In the genomic region with DNA sequence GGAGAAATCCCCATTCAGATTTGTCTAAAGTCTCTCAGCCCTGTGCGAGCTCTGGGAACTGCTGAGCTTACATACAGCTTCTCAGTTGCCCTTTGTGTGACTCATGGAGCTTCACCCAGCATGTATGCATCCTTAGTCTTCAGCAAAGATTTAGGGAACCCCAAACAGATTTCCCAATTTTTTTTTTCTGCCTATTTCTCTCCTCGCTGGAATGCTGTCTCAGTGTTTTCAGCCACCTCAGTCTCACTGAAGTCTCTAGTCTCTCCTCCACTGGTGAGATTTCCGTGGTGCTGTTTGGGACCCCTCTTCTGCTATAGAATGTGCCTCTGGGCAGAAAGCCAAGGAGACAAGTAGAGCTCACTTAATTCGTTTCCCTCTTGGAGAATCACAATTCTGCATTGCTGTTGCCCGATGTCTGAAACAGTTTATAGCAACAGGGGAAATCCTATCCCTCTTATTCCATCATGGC, we compare ENCODE assay signal across 1 cellular context.
A peak's percentile ranks its signal among the peaks of the same experiment; 100 is the strongest.
TF ChIP-seq lines count a peak whose summit lies in the region.

No MANE protein-coding gene starts in this region.

TF ChIP-seq in HEK293, 187 proteins besides CTCF, POLR2A, EP300 and RAD21 (continued from another document):
- TF ChIP-seq ZBTB11 (tag by site-specific recombination; conservative IDR thresholded peaks at IDR 0.05; ENCODE audit: low read depth) (0 out of 2 replicates have a peak, but pooled peaks have one; percentile 32), ZNF707 (tag by site-specific recombination; IDR thresholded peaks at IDR 0.05) (no peak), ZFP69B (tag by site-specific recombination; IDR thresholded peaks at IDR 0.05) (0 out of 2 replicates have a peak, but pooled peaks have one; percentile 15), ZNF157 (tag by site-specific recombination; IDR thresholded peaks at IDR 0.05) (no peak), SCRT2 (tag by site-specific recombination; IDR thresholded peaks at IDR 0.05) (peak; percentile 88), ZNF549 (tag by site-specific recombination; IDR thresholded peaks at IDR 0.05) (peak; percentile 89), PRDM10 (tag by site-specific recombination; IDR thresholded peaks at IDR 0.05) (peak; percentile 96), KLF8 (tag by site-specific recombination; IDR thresholded peaks at IDR 0.05) (no peak), ZBTB20 (tag by site-specific recombination; IDR thresholded peaks at IDR 0.05) (0 out of 2 replicates have a peak, but pooled peaks have one; percentile 29), ZNF133 (tag by site-specific recombination; IDR thresholded peaks at IDR 0.05) (no peak), ZNF521 (tag by site-specific recombination; IDR thresholded peaks at IDR 0.05) (no peak), TRIM28 (IDR thresholded peaks at IDR 0.05; ENCODE audit: borderline replicate concordance, low read length) (peak; percentile 18; the same call in 1 of the 2 replicates), ZNF660 (tag by site-specific recombination; IDR thresholded peaks at IDR 0.05) (peak; percentile 47; the same call in 1 of the 2 replicates), ZNF221 (tag by site-specific recombination; IDR thresholded peaks at IDR 0.05; ENCODE audit: borderline replicate concordance) (no peak), ZIC2 (tag by site-specific recombination; IDR thresholded peaks at IDR 0.05) (peak; percentile 45), BCL11A (tag by site-specific recombination; IDR thresholded peaks at IDR 0.05; ENCODE audit: low read depth) (no peak), ZBTB8A (tag by site-specific recombination; IDR thresholded peaks at IDR 0.05) (peak; percentile 14; the same call in 1 of the 2 replicates), ZNF629 (tag by site-specific recombination; IDR thresholded peaks at IDR 0.05) (peak; percentile 18; the same call in 1 of the 2 replicates), ZNF624 (tag by site-specific recombination; IDR thresholded peaks at IDR 0.05) (no peak), IKZF3 (tag by site-specific recombination; IDR thresholded peaks at IDR 0.05) (0 out of 2 replicates have a peak, but pooled peaks have one; percentile 23), ZNF19 (tag by site-specific recombination; IDR thresholded peaks at IDR 0.05; ENCODE audit: low read depth) (no peak)
- TF ChIP-seq, protein P1, sequence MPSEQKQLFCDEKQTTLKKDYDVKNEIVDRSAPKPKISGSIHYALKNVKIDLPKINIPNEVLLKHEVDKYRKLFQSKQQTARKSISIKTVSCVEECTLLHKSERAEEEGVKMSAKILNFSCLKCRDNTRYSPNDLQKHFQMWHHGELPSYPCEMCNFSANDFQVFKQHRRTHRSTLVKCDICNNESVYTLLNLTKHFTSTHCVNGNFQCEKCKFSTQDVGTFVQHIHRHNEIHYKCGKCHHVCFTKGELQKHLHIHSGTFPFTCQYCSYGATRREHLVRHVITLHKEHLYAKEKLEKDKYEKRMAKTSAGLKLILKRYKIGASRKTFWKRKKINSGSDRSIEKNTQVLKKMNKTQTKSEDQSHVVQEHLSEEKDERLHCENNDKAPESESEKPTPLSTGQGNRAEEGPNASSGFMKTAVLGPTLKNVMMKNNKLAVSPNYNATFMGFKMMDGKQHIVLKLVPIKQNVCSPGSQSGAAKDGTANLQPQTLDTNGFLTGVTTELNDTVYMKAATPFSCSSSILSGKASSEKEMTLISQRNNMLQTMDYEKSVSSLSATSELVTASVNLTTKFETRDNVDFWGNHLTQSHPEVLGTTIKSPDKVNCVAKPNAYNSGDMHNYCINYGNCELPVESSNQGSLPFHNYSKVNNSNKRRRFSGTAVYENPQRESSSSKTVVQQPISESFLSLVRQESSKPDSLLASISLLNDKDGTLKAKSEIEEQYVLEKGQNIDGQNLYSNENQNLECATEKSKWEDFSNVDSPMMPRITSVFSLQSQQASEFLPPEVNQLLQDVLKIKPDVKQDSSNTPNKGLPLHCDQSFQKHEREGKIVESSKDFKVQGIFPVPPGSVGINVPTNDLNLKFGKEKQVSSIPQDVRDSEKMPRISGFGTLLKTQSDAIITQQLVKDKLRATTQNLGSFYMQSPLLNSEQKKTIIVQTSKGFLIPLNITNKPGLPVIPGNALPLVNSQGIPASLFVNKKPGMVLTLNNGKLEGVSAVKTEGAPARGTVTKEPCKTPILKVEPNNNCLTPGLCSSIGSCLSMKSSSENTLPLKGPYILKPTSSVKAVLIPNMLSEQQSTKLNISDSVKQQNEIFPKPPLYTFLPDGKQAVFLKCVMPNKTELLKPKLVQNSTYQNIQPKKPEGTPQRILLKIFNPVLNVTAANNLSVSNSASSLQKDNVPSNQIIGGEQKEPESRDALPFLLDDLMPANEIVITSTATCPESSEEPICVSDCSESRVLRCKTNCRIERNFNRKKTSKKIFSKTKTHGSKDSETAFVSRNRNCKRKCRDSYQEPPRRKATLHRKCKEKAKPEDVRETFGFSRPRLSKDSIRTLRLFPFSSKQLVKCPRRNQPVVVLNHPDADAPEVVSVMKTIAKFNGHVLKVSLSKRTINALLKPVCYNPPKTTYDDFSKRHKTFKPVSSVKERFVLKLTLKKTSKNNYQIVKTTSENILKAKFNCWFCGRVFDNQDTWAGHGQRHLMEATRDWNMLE (tag by site-specific recombination; conservative IDR thresholded peaks at IDR 0.05; ENCODE audit: low read depth) = no peak
